ENCODE assay signal across 8 cellular contexts in genomic region chr19:17511724-17512573, GRCh38. TPM values are rescaled to one million over a fixed set of nuclear protein-coding genes. Genes with fewer than 3 reads are reported as not detected.
DNase-seq lines count a peak whose midpoint lies in the region; ATAC-seq and TF ChIP-seq lines count a peak whose summit lies in the region.

No MANE protein-coding gene starts in this region.

- TF ChIP-seq CTCF in VCaP (conservative IDR thresholded peaks at IDR 0.05) (peak; percentile 36), breast epithelium (IDR thresholded peaks at IDR 0.05) (no peak)

- peaks cover 0 to 7% of the 10 kb centered on the region in 2 donors for H3K4me1 ChIP-seq in breast epithelium

- peak; percentile 64 for ATAC-seq in HG02870 (IDR thresholded peaks at IDR 0.05; ENCODE audit: unreplicated experiment)

- no peaks in the 10 kb centered on the region for H3K9me3 ChIP-seq in breast epithelium

- no peak for TF ChIP-seq POLR2A in breast epithelium (IDR thresholded peaks at IDR 0.05)

- intact Hi-C loops in breast epithelium (cut with DNase I; ENCODE audit: low total_unique reads) = no loop called here

- H3K27ac ChIP-seq in VCaP = peak overlapping the region; percentile 99
- H3K27ac ChIP-seq in breast epithelium = peak overlapping the region; percentile 94 to 99

- H3K27me3 ChIP-seq in breast epithelium = no peaks in the 10 kb centered on the region

- no peaks in the 10 kb centered on the region for H3K36me3 ChIP-seq in breast epithelium

- DNase-seq in NCI-H345 (lab: John Stamatoyannopoulos, UW) (peak; percentile 56), NCI-H345 treated with DMSO at 0.1 percent for 48 hours (lab: John Stamatoyannopoulos, UW; ENCODE audit: unreplicated experiment) (no peak), NCI-H1694 (lab: John Stamatoyannopoulos, UW) (peak; percentile 46), breast epithelium (ENCODE audit: low spot score in 2 of 2) (peak; percentile 75 to 77), iris pigment epithelial cell (ENCODE audit: low read depth) (peak; percentile 84)
- DNase-seq in stimulated activated CD4-positive, alpha-beta T cell treated with anti-CD3 and anti-CD28 coated beads, Interleukin-12 subunit alpha, Interleukin-12 subunit beta, amount 100 ng/mL, for 24 hours (ENCODE audit: low read depth in 2 of 2) = peak; percentile 68 to 72

- peak overlapping the region; percentile 82 to 96 (median 90) for H3K4me3 ChIP-seq in breast epithelium

RNA-seq across cellular contexts. Expression of gene PGLS, which starts 0.5 kb away (rescaled TPM):
- 10 to 100 TPM; 62.2 to 89.8 (median 72.4) TPM for total RNA-seq in breast epithelium

RNA-seq across cellular contexts. Expression of gene SLC27A1, which starts 41.6 kb away (rescaled TPM):
- total RNA-seq in breast epithelium = 10 to 100 TPM; 32.4 to 35.4 (median 34.8) TPM

RNA-seq across cellular contexts. Expression of gene COLGALT1, which starts 43.5 kb away (rescaled TPM):
- 10 to 100 TPM; 45.1 to 99.9 (median 57.0) TPM for total RNA-seq in breast epithelium

RNA-seq across cellular contexts. Expression of gene NXNL1, which starts 51.2 kb away (rescaled TPM):
- under 1 TPM in 1 of 3 donors, not detected in 2; 0.64 TPM for total RNA-seq in breast epithelium
